22 cellular contexts compared by ENCODE assay signal in the genomic region with DNA sequence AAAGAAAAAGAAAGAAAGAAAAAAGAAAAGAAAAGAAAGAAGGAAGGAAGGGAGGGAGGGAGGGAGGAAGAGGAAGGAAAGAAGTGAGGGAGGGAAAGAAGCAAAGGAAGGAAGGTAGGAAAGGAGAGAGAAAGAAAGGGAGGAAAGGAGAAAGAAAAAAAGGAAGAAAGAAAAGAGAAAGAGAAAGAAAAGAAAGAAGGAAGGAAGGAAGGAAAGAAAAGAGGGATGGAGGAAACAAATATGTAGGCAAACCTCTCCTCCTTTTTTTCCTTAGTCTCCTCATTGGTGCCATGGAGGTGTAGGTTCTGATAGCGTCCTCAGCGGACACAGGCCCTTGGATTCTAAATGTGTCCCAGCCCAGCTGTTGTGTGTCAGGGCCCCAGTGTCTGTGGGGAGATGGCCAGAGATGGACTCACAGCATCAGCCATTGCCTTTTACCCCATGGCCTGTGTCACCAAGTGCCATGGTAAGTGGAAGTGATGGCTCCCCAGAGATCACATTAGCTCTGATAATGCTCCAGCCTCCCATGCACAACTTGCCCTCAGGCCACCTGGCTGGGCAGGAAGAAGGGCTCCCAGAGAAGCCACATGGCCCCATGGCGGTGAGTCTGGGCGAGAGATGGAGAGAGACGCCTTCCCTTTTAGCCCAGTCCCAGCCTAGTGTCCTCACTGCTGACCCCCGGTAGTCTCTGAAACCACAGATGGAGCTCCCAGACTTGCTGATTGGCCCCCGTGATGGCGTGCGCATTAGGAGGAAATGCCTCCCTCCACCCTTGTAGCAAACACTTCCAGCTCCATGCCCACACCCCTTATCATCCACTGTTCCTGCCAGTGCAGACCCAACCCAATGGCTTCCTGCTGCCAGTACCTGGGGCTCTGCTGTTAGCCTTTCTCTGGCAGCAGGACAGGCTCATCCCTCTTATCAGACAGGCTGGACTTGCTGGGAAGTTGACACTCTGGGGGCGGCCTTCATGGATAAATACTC.
"Had no signal": no experiment of that assay in that cellular context is flagged by ENCODE, and none has a peak within 500 bp of the region (broad histone marks: within the 10 kb centered on the region; RNA-seq: fewer than 3 reads in every experiment).

No MANE protein-coding gene starts in this region.

- FAIRE-seq: kidney, pancreas had no signal

- ATAC-seq: activated CD4-positive, CD25-positive, alpha-beta regulatory T cell treated with anti-CD3 and anti-CD28 coated beads, Interleukin-2, amount 50 U/mL, for 24 hours; activated CD8-positive, alpha-beta T cell treated with anti-CD3 and anti-CD28 coated beads for 36 hours; body of pancreas; natural killer cell treated with Interleukin-12 subunit alpha and Interleukin-12 subunit beta and Interleukin-15 and Interleukin-18, amount 100 ng/mL, for 72 hours; pancreas; right cardiac atrium had no signal

- DNase-seq: activated CD4-positive, alpha-beta T cell treated with anti-CD3 and anti-CD28 coated beads, Interleukin-2, amount 10 ng/mL, durations not matched to agents 7 days and 5 days; activated CD8-positive, alpha-beta T cell treated with anti-CD3 and anti-CD28 coated beads for 36 hours; activated gamma-delta T cell treated with Interleukin-2 at 50 U/mL for 16 hours; activated T-cell treated with anti-CD3 and anti-CD28 coated beads, Interleukin-2, amount 50 U/mL, for 1 hour; anterior cingulate cortex; body of pancreas; effector CD4-positive, alpha-beta T cell; erythroblast; foreskin fibroblast; kidney; left ventricle myocardium inferior; midbrain; pancreas; right cardiac atrium; stimulated activated CD4-positive, alpha-beta T cell treated with anti-CD3 and anti-CD28 coated beads, Interleukin-12 subunit alpha, Interleukin-12 subunit beta, amount 100 ng/mL, for 4 hours; substantia nigra; T1000; transverse colon; uterus had no signal

- H3K4me3 ChIP-seq: body of pancreas, cardiac muscle cell, left ventricle myocardium inferior, pancreas, transverse colon, uterus had no signal
